In genomic region chr21:18220498-18220897, GRCh38 we compare ENCODE assay signal across 29 cellular contexts.
"Had no signal": no experiment of that assay in that cellular context is flagged by ENCODE, and none has a peak within 500 bp of the region (broad histone marks: within the 10 kb centered on the region; RNA-seq: fewer than 3 reads in every experiment).

No MANE protein-coding gene starts in this region.

- H3K27ac ChIP-seq: adrenal gland, ascending aorta, body of pancreas, brain microvascular endothelial cell, breast epithelium, cardiac muscle cell had no signal

- DNase-seq: activated effector memory CD4-positive, alpha-beta T cell treated with anti-CD3 and anti-CD28 coated beads, Interleukin-2, amount 50 U/mL, for 16 hours; activated effector memory CD4-positive, alpha-beta T cell treated with Interleukin-2 at 50 U/mL for 16 hours; activated gamma-delta T cell; activated gamma-delta T cell treated with Interleukin-2 at 50 U/mL for 16 hours; activated naive CD4-positive, alpha-beta T cell; activated naive CD4-positive, alpha-beta T cell treated with anti-CD3 and anti-CD28 coated beads for 36 hours; activated naive CD4-positive, alpha-beta T cell treated with anti-CD3 and anti-CD28 coated beads, Interleukin-2, amount 10 ng/mL, durations not matched to agents 7 days and 5 days; activated naive CD4-positive, alpha-beta T cell treated with anti-CD3 and anti-CD28 coated beads, Interleukin-2, amount 50 U/mL, for 16 hours; activated naive CD4-positive, alpha-beta T cell treated with Interleukin-2 at 50 U/mL for 16 hours; activated naive CD8-positive, alpha-beta T cell treated with anti-CD3 and anti-CD28 coated beads for 36 hours; activated naive CD8-positive, alpha-beta T cell treated with anti-CD3 and anti-CD28 coated beads, Interleukin-2, amount 10 ng/mL, durations not matched to agents 7 days and 5 days; activated naive CD8-positive, alpha-beta T cell treated with anti-CD3 and anti-CD28 coated beads, Interleukin-2, amount 50 U/mL, for 24 hours; activated T-cell treated with anti-CD3 and anti-CD28 coated beads, Interleukin-2, amount 50 U/mL, for 24 hours; activated T-cell treated with anti-CD3 and anti-CD28 coated beads, Interleukin-2, amount 50 U/mL, for 4 hours; activated T-cell treated with anti-CD3 and anti-CD28 coated beads, Interleukin-2, amount 50 U/mL, for 48 hours; activated T-cell treated with anti-CD3 and anti-CD28 coated beads, Interleukin-2, amount 50 U/mL, for 72 hours; adrenal gland; amniotic stem cell; amygdala; anterior cingulate cortex; aorta; body of pancreas; brain microvascular endothelial cell; caudate nucleus; central memory CD4-positive, alpha-beta T cell; cerebellar nuclear complex had no signal

- H3K9me3 ChIP-seq: ascending aorta, body of pancreas had no signal

- H3K36me3 ChIP-seq: adrenal gland, ascending aorta, brain microvascular endothelial cell, breast epithelium, cardiac muscle cell had no signal

- H3K4me1 ChIP-seq: adrenal gland, ascending aorta, body of pancreas, breast epithelium had no signal

- H3K4me3 ChIP-seq: adrenal gland, ascending aorta, body of pancreas, breast epithelium, cardiac muscle cell had no signal
